Comparison of ENCODE assay signal across 9 cellular contexts in genomic region chr2:23988371-23988770, GRCh38. TPM values are rescaled to one million over a fixed set of nuclear protein-coding genes. Genes with fewer than 3 reads are reported as not detected.
DNase-seq lines count a peak whose midpoint lies in the region; ATAC-seq, FAIRE-seq and TF ChIP-seq lines count a peak whose summit lies in the region.
"Had no signal": no experiment of that assay in that cellular context is flagged by ENCODE, and none has a peak within 500 bp of the region (broad histone marks: within the 10 kb centered on the region; RNA-seq: fewer than 3 reads in every experiment).

No MANE protein-coding gene starts in this region.

- no peak overlapping the region for H3K4me3 ChIP-seq in CD4-positive, alpha-beta memory T cell (ENCODE audit: low read length in 2 of 2)
- H3K4me3 ChIP-seq in hepatocyte: no peak overlapping the region
- H3K4me3 ChIP-seq: pancreas had no signal

- ATAC-seq in activated T-helper 17 cell treated with anti-CD3 and anti-CD28 coated beads, Interleukin-2, amount 50 U/mL, for 72 hours (replicated peaks): no peak

- no peaks in the 10 kb centered on the region for H3K4me1 ChIP-seq in CD4-positive, alpha-beta memory T cell (ENCODE audit: insufficient read depth, low read length)
- H3K4me1 ChIP-seq in hepatocyte (ENCODE audit: insufficient read depth): no peaks in the 10 kb centered on the region
- H3K4me1 ChIP-seq: pancreas had no signal

- peak in 4 of 5 donors; percentile 16 to 27 (median 17) for DNase-seq in CD4-positive, alpha-beta memory T cell
- DNase-seq in H54 (ENCODE audit: insufficient read length, low spot score) (no peak), RPMI8226 (peak; percentile 25), hepatocyte (ENCODE audit: low spot score) (no peak), NCI-H187 (lab: John Stamatoyannopoulos, UW) (no peak), anterior cingulate cortex (lab: John Stamatoyannopoulos, UW) (no peak)
- no peak for DNase-seq in activated CD8-positive, alpha-beta memory T cell treated with anti-CD3 and anti-CD28 coated beads, Interleukin-2, amount 50 U/mL, for 4 hours
- DNase-seq: pancreas had no signal

- CTCF ChIA-PET in CD4-positive, alpha-beta memory T cell (lab: Charles Lee; ENCODE audit: partially characterized antibody): interaction anchor here (2.1 kb wide), 1 partner anchor 95 kb away, joined by 5 read pairs; no protein-coding TSS in a partner anchor

- H4K20me1 ChIP-seq in hepatocyte (ENCODE audit: insufficient read depth, poor library complexity, severe bottlenecking): no peaks in the 10 kb centered on the region

- peaks cover 0 to 3% (median 0%) of the 10 kb centered on the region in 4 donors for H3K4me1 Mint-ChIP-seq in CD4-positive, alpha-beta memory T cell
- no peaks in the 10 kb centered on the region for H3K4me1 Mint-ChIP-seq in activated T-helper 17 cell treated with anti-CD3 and anti-CD28 coated beads, Interleukin-2, amount 50 U/mL, for 72 hours

- WGBS in hepatocyte (ENCODE audit: low lambda C conversion rate, missing lambda C conversion rate): 85% methylated on average over 2 of the region's 2 CpGs

- no peaks in the 10 kb centered on the region for H3K27me3 Mint-ChIP-seq in CD4-positive, alpha-beta memory T cell
- no peaks in the 10 kb centered on the region for H3K27me3 Mint-ChIP-seq in activated T-helper 17 cell treated with anti-CD3 and anti-CD28 coated beads, Interleukin-2, amount 50 U/mL, for 72 hours

- TF ChIP-seq POLR2A in H54 (IDR thresholded peaks at IDR 0.05; ENCODE audit: low read depth, low read length): no peak

- H3K36me3 ChIP-seq in CD4-positive, alpha-beta memory T cell (ENCODE audit: insufficient read depth, low read length): no peaks in the 10 kb centered on the region
- H3K36me3 ChIP-seq in hepatocyte (replicated peaks; ENCODE audit: insufficient read depth, low read depth): no peaks in the 10 kb centered on the region

- H3K36me3 Mint-ChIP-seq in CD4-positive, alpha-beta memory T cell: peaks cover 9 to 13% of the 10 kb centered on the region in 2 donors
- H3K36me3 Mint-ChIP-seq in activated T-helper 17 cell treated with anti-CD3 and anti-CD28 coated beads, Interleukin-2, amount 50 U/mL, for 72 hours (ENCODE audit: low read depth): peaks cover 18% of the 10 kb centered on the region

- peak; percentile 19 for TF ChIP-seq CTCF in hepatocyte (IDR thresholded peaks at IDR 0.05; ENCODE audit: poor library complexity)

- H3K27ac Mint-ChIP-seq in CD4-positive, alpha-beta memory T cell: peak overlapping the region in 1 of 7 donors; percentile 50
- no peak overlapping the region for H3K27ac Mint-ChIP-seq in activated T-helper 17 cell treated with anti-CD3 and anti-CD28 coated beads, Interleukin-2, amount 50 U/mL, for 72 hours

- H3K4me3 Mint-ChIP-seq in CD4-positive, alpha-beta memory T cell: no peak overlapping the region
- no peak overlapping the region for H3K4me3 Mint-ChIP-seq in activated T-helper 17 cell treated with anti-CD3 and anti-CD28 coated beads, Interleukin-2, amount 50 U/mL, for 72 hours

- no peaks in the 10 kb centered on the region for H3K27me3 ChIP-seq in CD4-positive, alpha-beta memory T cell (ENCODE audit: insufficient read depth, low read length)
- H3K27me3 ChIP-seq in hepatocyte: no peaks in the 10 kb centered on the region
- H3K27me3 ChIP-seq: pancreas had no signal

- no peak overlapping the region for H3K4me2 ChIP-seq in hepatocyte

- H3K27ac ChIP-seq in CD4-positive, alpha-beta memory T cell (ENCODE audit: low read depth, low read length): no peak overlapping the region
- H3K27ac ChIP-seq in hepatocyte: no peak overlapping the region
- H3K27ac ChIP-seq: pancreas had no signal

- intact Hi-C loops in CD4-positive, alpha-beta memory T cell (cut with micrococcal nuclease): loop anchor here (1.0 to 5.0 kb wide), 2 partner anchors 96 to 166 kb away; partner anchors contain the start of gene TP53I3

- no peak overlapping the region for H2AFZ ChIP-seq in hepatocyte

- POLR2A ChIA-PET in CD4-positive, alpha-beta memory T cell (lab: Charles Lee; ENCODE audit: partially characterized antibody): no interaction called here

- peak; percentile 94 for FAIRE-seq in H54 (lab: Jason Lieb, UNC)
- FAIRE-seq: pancreas had no signal

- H3K9me3 Mint-ChIP-seq in CD4-positive, alpha-beta memory T cell: no peaks in the 10 kb centered on the region
- no peaks in the 10 kb centered on the region for H3K9me3 Mint-ChIP-seq in activated T-helper 17 cell treated with anti-CD3 and anti-CD28 coated beads, Interleukin-2, amount 50 U/mL, for 72 hours

- no peaks in the 10 kb centered on the region for H3K79me2 ChIP-seq in hepatocyte

- no peaks in the 10 kb centered on the region for H3K9me2 ChIP-seq in hepatocyte (replicated peaks; ENCODE audit: insufficient read depth)

- H3K9me3 ChIP-seq in CD4-positive, alpha-beta memory T cell (ENCODE audit: control insufficient read depth in 1 of 2, low read length in 2 of 2): no peaks in the 10 kb centered on the region
- no peaks in the 10 kb centered on the region for H3K9me3 ChIP-seq in hepatocyte (ENCODE audit: low read depth)
- H3K9me3 ChIP-seq: pancreas had no signal

RNA-seq across cellular contexts. Expression of gene MFSD2B, which starts 21.5 kb away (rescaled TPM):
- not detected for total RNA-seq in CD4-positive, alpha-beta memory T cell
- not detected for polyA plus RNA-seq in CD4-positive, alpha-beta memory T cell
- total RNA-seq in hepatocyte: not detected in 2 replicates
- 0.25 TPM in 1 of 2 replicates, not detected in the other for polyA plus RNA-seq in hepatocyte
- not detected for total RNA-seq in activated T-helper 17 cell treated with anti-CD3 and anti-CD28 coated beads, Interleukin-2, amount 50 U/mL, for 72 hours

RNA-seq across cellular contexts. Expression of gene UBXN2A, which starts 48.1 kb away (rescaled TPM):
- 10 to 100 TPM; 14.5 to 15.0 TPM for total RNA-seq in CD4-positive, alpha-beta memory T cell
- polyA plus RNA-seq in CD4-positive, alpha-beta memory T cell: 10 to 100 TPM in 1 of 2 donors, 1 to 10 TPM in 1; 9.7 to 12.4 TPM
- 15.9 and 16.9 TPM in 2 replicates for total RNA-seq in hepatocyte
- 11.7 and 16.4 TPM in 2 replicates for polyA plus RNA-seq in hepatocyte
- total RNA-seq in activated T-helper 17 cell treated with anti-CD3 and anti-CD28 coated beads, Interleukin-2, amount 50 U/mL, for 72 hours: 10 to 100 TPM in 1 of 2 donors, 1 to 10 TPM in 1; 9.7 to 12.2 TPM

RNA-seq across cellular contexts. Expression of gene WDCP, which starts 58.8 kb away (rescaled TPM):
- 10 to 100 TPM; 17.5 to 20.5 TPM for total RNA-seq in CD4-positive, alpha-beta memory T cell
- polyA plus RNA-seq in CD4-positive, alpha-beta memory T cell: 1 to 10 TPM; 4.8 to 5.1 TPM
- total RNA-seq in hepatocyte: 6.0 and 6.8 TPM in 2 replicates
- 1.4 and 2.4 TPM in 2 replicates for polyA plus RNA-seq in hepatocyte
- 10 to 100 TPM; 19.0 to 25.0 TPM for total RNA-seq in activated T-helper 17 cell treated with anti-CD3 and anti-CD28 coated beads, Interleukin-2, amount 50 U/mL, for 72 hours

Comparison
In these comparisons a context has a peak if more than half of its experiments do, and no peak if none do; other contexts are left out.
1. DNase-seq: peak in CD4-positive, alpha-beta memory T cell (4 of 5) and RPMI8226 (single experiment); none in H54 (single experiment), hepatocyte (single experiment), NCI-H187 (0 of 2), anterior cingulate cortex (0 of 58) and activated CD8-positive, alpha-beta memory T cell treated with anti-CD3 and anti-CD28 coated beads, Interleukin-2, amount 50 U/mL, for 4 hours (single experiment).